In genomic region chr10:70564901-70565351, GRCh38 we compare ENCODE assay signal across 17 cellular contexts. TPM values are rescaled to one million over a fixed set of nuclear protein-coding genes. Genes with fewer than 3 reads are reported as not detected.
A peak's percentile ranks its signal among the peaks of the same experiment; 100 is the strongest.
DNase-seq lines count a peak whose midpoint lies in the region; ATAC-seq lines count a peak whose summit lies in the region.
"Had no signal": no experiment of that assay in that cellular context is flagged by ENCODE, and none has a peak within 500 bp of the region (broad histone marks: within the 10 kb centered on the region; RNA-seq: fewer than 3 reads in every experiment).

No MANE protein-coding gene starts in this region.

- no peaks in the 10 kb centered on the region for H3K9me3 Mint-ChIP-seq in activated naive CD4-positive, alpha-beta T cell treated with anti-CD3 and anti-CD28 coated beads, Interleukin-2, amount 50 U/mL, for 72 hours
- H3K9me3 Mint-ChIP-seq in central memory CD8-positive, alpha-beta T cell, result no peaks in the 10 kb centered on the region
- H3K9me3 Mint-ChIP-seq in stimulated activated memory B cell treated with anti-CD40 and anti-IgM and Interleukin-4, amounts not matched to agents 10 μg/mL and 1 μg/mL and 100 μg/mL, for 72 hours, result no peaks in the 10 kb centered on the region

- no peak overlapping the region for H3K27ac Mint-ChIP-seq in activated naive CD4-positive, alpha-beta T cell treated with anti-CD3 and anti-CD28 coated beads, Interleukin-2, amount 50 U/mL, for 72 hours
- H3K27ac Mint-ChIP-seq in central memory CD8-positive, alpha-beta T cell (ENCODE audit: low read depth), result peak overlapping the region; percentile 32
- peak overlapping the region; percentile 7 for H3K27ac Mint-ChIP-seq in stimulated activated memory B cell treated with anti-CD40 and anti-IgM and Interleukin-4, amounts not matched to agents 10 μg/mL and 1 μg/mL and 100 μg/mL, for 72 hours

- no peaks in the 10 kb centered on the region for H3K36me3 Mint-ChIP-seq in activated naive CD4-positive, alpha-beta T cell treated with anti-CD3 and anti-CD28 coated beads, Interleukin-2, amount 50 U/mL, for 72 hours
- H3K36me3 Mint-ChIP-seq in central memory CD8-positive, alpha-beta T cell (ENCODE audit: insufficient read depth), result peaks cover 4% of the 10 kb centered on the region
- no peaks in the 10 kb centered on the region for H3K36me3 Mint-ChIP-seq in stimulated activated memory B cell treated with anti-CD40 and anti-IgM and Interleukin-4, amounts not matched to agents 10 μg/mL and 1 μg/mL and 100 μg/mL, for 72 hours

- no peak for DNase-seq in activated naive CD4-positive, alpha-beta T cell treated with anti-CD3 and anti-CD28 coated beads, Interleukin-2, amount 50 U/mL, for 72 hours (ENCODE audit: low spot score in 2 of 2)
- no peak for DNase-seq in activated naive CD4-positive, alpha-beta T cell (lab: John Stamatoyannopoulos, UW)
- DNase-seq in MV-4-11 (lab: John Stamatoyannopoulos, UW) (peak; percentile 19), NOMO-1 (lab: John Stamatoyannopoulos, UW; ENCODE audit: unreplicated experiment in 2 of 2) (no peak)
- no peak for DNase-seq in central memory CD8-positive, alpha-beta T cell (ENCODE audit: low spot score in 2 of 2)
- DNase-seq: activated CD4-positive, alpha-beta T cell treated with anti-CD3 and anti-CD28 coated beads, Interleukin-2, amount 50 U/mL, for 48 hours; mesendoderm; NCI-H1694; NCI-H526 treated with DMSO at 0.1 percent for 48 hours; Right ventricle myocardium superior; small intestine; T1000 had no signal

- peaks cover 45% of the 10 kb centered on the region for H3K4me1 Mint-ChIP-seq in central memory CD8-positive, alpha-beta T cell
- H3K4me1 Mint-ChIP-seq in stimulated activated memory B cell treated with anti-CD40 and anti-IgM and Interleukin-4, amounts not matched to agents 10 μg/mL and 1 μg/mL and 100 μg/mL, for 72 hours, result peaks cover 15% of the 10 kb centered on the region

- H3K4me3 Mint-ChIP-seq in central memory CD8-positive, alpha-beta T cell, result no peak overlapping the region
- H3K4me3 Mint-ChIP-seq in stimulated activated memory B cell treated with anti-CD40 and anti-IgM and Interleukin-4, amounts not matched to agents 10 μg/mL and 1 μg/mL and 100 μg/mL, for 72 hours, result no peak overlapping the region

- no peaks in the 10 kb centered on the region for H3K27me3 Mint-ChIP-seq in central memory CD8-positive, alpha-beta T cell
- H3K27me3 Mint-ChIP-seq in stimulated activated memory B cell treated with anti-CD40 and anti-IgM and Interleukin-4, amounts not matched to agents 10 μg/mL and 1 μg/mL and 100 μg/mL, for 72 hours, result no peaks in the 10 kb centered on the region

- peak; percentile 43 to 49 for ATAC-seq in activated naive CD4-positive, alpha-beta T cell treated with anti-CD3 and anti-CD28 coated beads, Interleukin-2, amount 50 U/mL, for 72 hours
- ATAC-seq in central memory CD8-positive, alpha-beta T cell (replicated peaks; ENCODE audit: extremely low read depth, poor library complexity, severe bottlenecking), result no peak
- ATAC-seq in stimulated activated memory B cell treated with anti-CD40 and anti-IgM and Interleukin-4, amounts not matched to agents 10 μg/mL and 1 μg/mL and 100 μg/mL, for 72 hours, result no peak
- ATAC-seq in GM19351 (IDR thresholded peaks at IDR 0.05; ENCODE audit: unreplicated experiment) (no peak), GM21390 (IDR thresholded peaks at IDR 0.05; ENCODE audit: unreplicated experiment) (no peak)
- ATAC-seq: gastroesophageal sphincter had no signal

RNA-seq across cellular contexts. Expression of gene PRF1, which starts 37.6 kb away (rescaled TPM):
- 10 to 100 TPM; 30.9 to 35.7 TPM for total RNA-seq in activated naive CD4-positive, alpha-beta T cell treated with anti-CD3 and anti-CD28 coated beads, Interleukin-2, amount 50 U/mL, for 72 hours
- total RNA-seq: cardiac muscle cell had no signal

Comparison
In these comparisons a context has a peak if more than half of its experiments do, and no peak if none do; other contexts are left out.
1. ATAC-seq: peak in activated naive CD4-positive, alpha-beta T cell treated with anti-CD3 and anti-CD28 coated beads, Interleukin-2, amount 50 U/mL, for 72 hours (2 of 2); none in central memory CD8-positive, alpha-beta T cell (single experiment), stimulated activated memory B cell treated with anti-CD40 and anti-IgM and Interleukin-4, amounts not matched to agents 10 μg/mL and 1 μg/mL and 100 μg/mL, for 72 hours (single experiment), GM19351 (single experiment) and GM21390 (single experiment).
2. H3K27ac Mint-ChIP-seq: peak in central memory CD8-positive, alpha-beta T cell (single experiment) and stimulated activated memory B cell treated with anti-CD40 and anti-IgM and Interleukin-4, amounts not matched to agents 10 μg/mL and 1 μg/mL and 100 μg/mL, for 72 hours (single experiment); none in activated naive CD4-positive, alpha-beta T cell treated with anti-CD3 and anti-CD28 coated beads, Interleukin-2, amount 50 U/mL, for 72 hours (0 of 2).